Comparison of ENCODE assay signal across 11 cellular contexts in the genomic region with DNA sequence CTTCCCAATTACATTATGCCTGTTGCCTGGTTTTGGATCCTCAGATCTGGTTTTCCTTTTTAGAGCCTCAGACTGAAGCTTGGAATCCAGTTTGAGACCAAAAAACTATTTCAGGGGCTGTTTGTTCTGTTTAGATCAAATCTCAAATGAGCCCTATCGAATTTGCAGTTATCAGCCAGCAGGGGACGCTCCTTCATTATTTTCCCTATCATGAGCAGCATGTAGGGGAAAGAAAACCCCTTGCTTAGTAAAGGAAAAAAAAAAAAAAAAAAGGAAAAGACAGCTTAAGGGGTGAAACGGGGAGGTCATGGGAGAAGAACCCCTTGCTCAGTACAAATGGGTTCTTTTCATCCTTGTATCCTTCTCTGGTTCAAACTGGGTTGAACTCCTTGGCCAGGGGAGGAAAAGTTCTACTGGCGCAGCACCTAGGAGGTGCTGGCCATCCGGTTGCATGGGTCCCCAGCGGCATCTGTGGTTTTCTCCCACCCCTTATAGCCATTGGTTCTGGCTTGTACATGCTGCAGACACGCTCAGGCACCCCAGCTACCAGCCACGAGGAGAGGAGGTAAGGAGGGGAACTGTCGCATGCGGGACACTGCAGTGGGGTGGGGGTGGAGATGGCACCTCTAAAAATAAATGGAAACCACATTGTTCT.
DNase-seq lines count a peak whose midpoint lies in the region; ATAC-seq, FAIRE-seq and TF ChIP-seq lines count a peak whose summit lies in the region.
"Had no signal": no experiment of that assay in that cellular context is flagged by ENCODE, and none has a peak within 500 bp of the region (broad histone marks: within the 10 kb centered on the region; RNA-seq: fewer than 3 reads in every experiment).

No MANE protein-coding gene starts in this region.

- TF ChIP-seq EP300 in K562 (IDR thresholded peaks at IDR 0.05; ENCODE audit: low read length): no peak

- H3K79me2 ChIP-seq in K562 (ENCODE audit: control insufficient read depth, insufficient read depth, low read length) (no peaks in the 10 kb centered on the region), osteoblast (ENCODE audit: insufficient read depth, low read length) (no peaks in the 10 kb centered on the region)
- H3K79me2 ChIP-seq: parathyroid adenoma had no signal

- peak; percentile 63 for DNase-seq in DMS 273 (lab: John Stamatoyannopoulos, UW; ENCODE audit: unreplicated experiment)
- no peak for DNase-seq in DMS 273 treated with DMSO at 0.1 percent for 48 hours (lab: John Stamatoyannopoulos, UW)
- DNase-seq in K562 (ENCODE audit: extremely low read depth in 1 of 4, low spot score in 3 of 4): peak in 2 of 4 experiments; percentile 3 to 6
- no peak for DNase-seq in osteoblast (ENCODE audit: insufficient read length, low spot score, missing footprints)
- DNase-seq in dedifferentiated amniotic fluid mesenchymal stem cell (ENCODE audit: extremely low spot score): no peak
- DNase-seq: SHP77 treated with DMSO at 0.1 percent for 48 hours had no signal

- FAIRE-seq in K562 (lab: Jason Lieb, UNC): no peak
- FAIRE-seq: A204.1 had no signal

- H3K4me1 ChIP-seq in K562 (replicated peaks in 1 of 2; ENCODE audit: control insufficient read depth in 2 of 2, insufficient read depth in 2 of 2, low read length in 2 of 2): no peaks in the 10 kb centered on the region
- no peaks in the 10 kb centered on the region for H3K4me1 ChIP-seq in osteoblast (ENCODE audit: insufficient read depth, low read length)
- H3K4me1 ChIP-seq: parathyroid adenoma had no signal

- no peak for TF ChIP-seq RAD21 in K562 (CRISPR knock-in tag; conservative IDR thresholded peaks at IDR 0.05 in 1 of 2, IDR thresholded peaks at IDR 0.05 in 1 of 2)

- H4K20me1 ChIP-seq in K562 (replicated peaks; ENCODE audit: control insufficient read depth, insufficient read depth, low read length): no peaks in the 10 kb centered on the region
- no peaks in the 10 kb centered on the region for H4K20me1 ChIP-seq in osteoblast (ENCODE audit: insufficient read depth, low read length)

- POLR2A ChIA-PET in K562 (lab: Yijun Ruan, JAX): no interaction called here

- H3K27ac ChIP-seq in K562 (ENCODE audit: extremely low read depth, low read depth, low read length) (no peak overlapping the region), osteoblast (ENCODE audit: low read depth, low read length) (no peak overlapping the region)
- H3K27ac ChIP-seq: parathyroid adenoma had no signal

- WGBS in K562 (ENCODE audit: insufficient coverage, low coverage, missing lambda C conversion rate): 0% methylated on average over 3 of the region's 10 CpGs

- TF ChIP-seq CTCF in LNCAP (IDR thresholded peaks at IDR 0.05) (peak; percentile 58), K562 (IDR thresholded peaks at IDR 0.05 in 2 of 3, conservative IDR thresholded peaks at IDR 0.05 in 1 of 3; ENCODE audit: insufficient read depth in 2 of 3, low read depth in 1 of 3, low read length in 3 of 3) (peak in 2 of 3 experiments; percentile 5 to 12; a peak in 1 of 6 replicates), osteoblast (IDR thresholded peaks at IDR 0.05; ENCODE audit: extremely low read depth, low read depth, low read length) (peak; percentile 29)

- H3K9me3 ChIP-seq in K562 (replicated peaks; ENCODE audit: control insufficient read depth, insufficient read depth, low read depth, low read length): no peaks in the 10 kb centered on the region
- no peaks in the 10 kb centered on the region for H3K9me3 ChIP-seq in osteoblast (ENCODE audit: low read depth, low read length)

- H3K4me2 ChIP-seq in K562 (ENCODE audit: insufficient read depth, low read length) (no peak overlapping the region), osteoblast (ENCODE audit: insufficient read depth, low read length) (no peak overlapping the region)

- no TSS peak for BruUV-seq in K562 (replicated peaks; lab: Mats Ljungman, UMichigan)

- intact Hi-C loops in K562 (cut with micrococcal nuclease): no loop called here

- no peak overlapping the region for H3K4me3 ChIP-seq in K562
- no peak overlapping the region for H3K4me3 ChIP-seq in osteoblast (ENCODE audit: insufficient read depth, low read length)

- H3K27me3 ChIP-seq in K562 (ENCODE audit: control insufficient read depth in 2 of 2, insufficient read depth in 2 of 2, low read length in 2 of 2) (no peaks in the 10 kb centered on the region), osteoblast (ENCODE audit: insufficient read depth, low read length) (no peaks in the 10 kb centered on the region)

- in situ Hi-C loops in K562 (cut with MboI): no loop called here

- CTCF ChIA-PET in K562 (lab: Yijun Ruan, JAX; ENCODE audit: low intra/inter-chr PET ratio): no interaction called here

- H2AFZ ChIP-seq in K562 (ENCODE audit: low read depth, low read length) (no peak overlapping the region), osteoblast (ENCODE audit: low read length) (no peak overlapping the region)
- H2AFZ ChIP-seq: parathyroid adenoma had no signal

- no peak overlapping the region for H3K9ac ChIP-seq in K562 (ENCODE audit: insufficient read depth in 1 of 2, low read depth in 2 of 2, low read length in 2 of 2)
- H3K9ac ChIP-seq: parathyroid adenoma had no signal

- H3K9me1 ChIP-seq in K562 (ENCODE audit: control insufficient read depth, insufficient read depth, low read length): no peaks in the 10 kb centered on the region

- H3K36me3 ChIP-seq in K562 (ENCODE audit: control insufficient read depth, insufficient read depth, low read length) (no peaks in the 10 kb centered on the region), osteoblast (ENCODE audit: insufficient read depth, low read length) (no peaks in the 10 kb centered on the region)

- no peak for ATAC-seq in K562
- ATAC-seq in GM19035 (IDR thresholded peaks at IDR 0.05; ENCODE audit: unreplicated experiment): no peak
- ATAC-seq in GM19395 (IDR thresholded peaks at IDR 0.05; ENCODE audit: unreplicated experiment): no peak

- TF ChIP-seq POLR2A in K562 (conservative IDR thresholded peaks at IDR 0.05): no peak

TF ChIP-seq in K562, 482 proteins besides CTCF, POLR2A, EP300 and RAD21 (continues in another document):
- TF ChIP-seq POLR2H (tag; IDR thresholded peaks at IDR 0.05; ENCODE audit: low read depth): no peak
- TF ChIP-seq ZFP36 (IDR thresholded peaks at IDR 0.05; ENCODE audit: low read depth, low read length, partially characterized antibody): no peak
- TF ChIP-seq, protein P1, sequence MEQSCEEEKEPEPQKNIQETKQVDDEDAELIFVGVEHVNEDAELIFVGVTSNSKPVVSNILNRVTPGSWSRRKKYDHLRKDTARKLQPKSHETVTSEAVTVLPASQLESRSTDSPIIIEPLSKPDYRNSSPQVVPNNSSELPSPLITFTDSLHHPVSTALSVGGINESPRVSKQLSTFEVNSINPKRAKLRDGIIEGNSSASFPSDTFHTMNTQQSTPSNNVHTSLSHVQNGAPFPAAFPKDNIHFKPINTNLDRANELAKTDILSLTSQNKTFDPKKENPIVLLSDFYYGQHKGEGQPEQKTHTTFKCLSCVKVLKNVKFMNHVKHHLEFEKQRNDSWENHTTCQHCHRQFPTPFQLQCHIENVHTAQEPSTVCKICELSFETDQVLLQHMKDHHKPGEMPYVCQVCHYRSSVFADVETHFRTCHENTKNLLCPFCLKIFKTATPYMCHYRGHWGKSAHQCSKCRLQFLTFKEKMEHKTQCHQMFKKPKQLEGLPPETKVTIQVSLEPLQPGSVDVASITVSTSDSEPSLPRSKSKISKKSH (CRISPR knock-in tag; IDR thresholded peaks at IDR 0.05): no peak
- no peak for TF ChIP-seq ILF3 (IDR thresholded peaks at IDR 0.05; ENCODE audit: borderline replicate concordance)
- TF ChIP-seq RB1 (IDR thresholded peaks at IDR 0.05; ENCODE audit: low read depth): no peak
- TF ChIP-seq ARHGAP35 (IDR thresholded peaks at IDR 0.05; ENCODE audit: partially characterized antibody): no peak
- TF ChIP-seq PCBP1 (IDR thresholded peaks at IDR 0.05; ENCODE audit: low read depth, low read length, poor library complexity, severe bottlenecking): no peak
- no peak for TF ChIP-seq ZNF23 (CRISPR knock-in tag; IDR thresholded peaks at IDR 0.05)
- no peak for TF ChIP-seq HMG20B (CRISPR knock-in tag; IDR thresholded peaks at IDR 0.05)
- no peak for TF ChIP-seq PHTF2 (CRISPR knock-in tag; IDR thresholded peaks at IDR 0.05)
- TF ChIP-seq ZFPM2 (CRISPR knock-in tag; IDR thresholded peaks at IDR 0.05): no peak
- TF ChIP-seq RUNX1 (IDR thresholded peaks at IDR 0.05; ENCODE audit: low read depth): no peak
- no peak for TF ChIP-seq ZNF766 (CRISPR knock-in tag; conservative IDR thresholded peaks at IDR 0.05)
